ENCODE assay signal across 10 cellular contexts in the genomic region with DNA sequence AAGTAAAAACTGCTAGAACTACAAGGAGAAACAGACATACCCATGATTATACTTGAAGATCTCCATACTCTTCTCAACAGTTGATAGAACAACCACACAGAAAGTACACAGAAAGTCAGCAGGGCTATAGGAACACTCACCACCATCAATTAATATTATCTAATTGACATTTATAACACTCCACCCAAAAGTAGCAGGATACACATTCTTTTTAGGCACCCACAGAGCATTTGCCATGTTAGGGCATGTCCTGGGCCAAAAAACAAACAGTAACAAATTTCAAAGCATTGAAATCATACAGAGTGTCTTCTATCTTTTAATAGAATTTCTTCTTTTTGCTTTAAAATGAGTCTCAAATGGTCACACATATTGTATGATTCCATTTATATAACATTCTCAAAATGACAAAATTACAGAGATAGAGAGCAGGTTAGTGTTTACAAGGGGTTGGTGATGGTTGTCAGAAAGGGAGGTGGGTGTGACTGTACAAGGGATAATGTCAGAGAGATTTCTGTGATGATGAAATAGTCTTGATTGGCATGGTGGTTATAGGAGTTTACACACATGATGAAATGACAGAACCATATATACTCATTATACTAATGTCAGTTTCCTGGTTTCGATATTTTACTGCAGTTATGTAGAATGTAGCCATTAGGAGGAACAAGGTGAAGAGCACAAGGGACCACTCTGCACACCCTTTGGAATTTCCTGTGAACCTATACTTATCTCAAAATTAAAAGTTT.
DNase-seq lines count a peak whose midpoint lies in the region; ATAC-seq and TF ChIP-seq lines count a peak whose summit lies in the region.
"Had no signal": no experiment of that assay in that cellular context is flagged by ENCODE, and none has a peak within 500 bp of the region (broad histone marks: within the 10 kb centered on the region; RNA-seq: fewer than 3 reads in every experiment).

No MANE protein-coding gene starts in this region.

- no peak for DNase-seq in activated CD4-positive, alpha-beta memory T cell treated with anti-CD3 and anti-CD28 coated beads for 36 hours
- DNase-seq in natural killer cell (no peak), NCI-H2081 (lab: John Stamatoyannopoulos, UW) (no peak), NCI-H226 (no peak), NCI-H748 (lab: John Stamatoyannopoulos, UW; ENCODE audit: unreplicated experiment) (no peak)
- DNase-seq: DMS 273 treated with DMSO at 0.1 percent for 48 hours, MM.1S had no signal

- no peaks in the 10 kb centered on the region for H3K27me3 Mint-ChIP-seq in activated CD4-positive, alpha-beta memory T cell treated with anti-CD3 and anti-CD28 coated beads for 36 hours
- H3K27me3 Mint-ChIP-seq in natural killer cell (ENCODE audit: low read depth in 2 of 2): no peaks in the 10 kb centered on the region

- intact Hi-C loops in activated CD4-positive, alpha-beta memory T cell treated with anti-CD3 and anti-CD28 coated beads for 36 hours (cut with micrococcal nuclease): loop anchor here (1.0 to 2.0 kb wide), 3 partner anchors 25 to 45 kb away; no protein-coding TSS in a partner anchor
- intact Hi-C loops in natural killer cell (cut with micrococcal nuclease): no loop called here

- no peak for TF ChIP-seq CTCF in natural killer cell (IDR thresholded peaks at IDR 0.05)

- peak overlapping the region; percentile 70 for H3K27ac Mint-ChIP-seq in activated CD4-positive, alpha-beta memory T cell treated with anti-CD3 and anti-CD28 coated beads for 36 hours
- H3K27ac Mint-ChIP-seq in natural killer cell: peak overlapping the region; percentile 70 to 79

- CTCF ChIA-PET in activated CD4-positive, alpha-beta memory T cell treated with anti-CD3 and anti-CD28 coated beads for 36 hours (lab: Charles Lee): interaction anchor here (1.0 kb wide), 1 partner anchor 48 kb away, joined by 3 read pairs; no protein-coding TSS in a partner anchor

- ATAC-seq in GM18861 (IDR thresholded peaks at IDR 0.05; ENCODE audit: unreplicated experiment) (peak; percentile 45), HG03469 (IDR thresholded peaks at IDR 0.05; ENCODE audit: unreplicated experiment) (peak; percentile 47), natural killer cell (peak in 1 of 3 donors; percentile 32)
- ATAC-seq: sciatic nerve had no signal

- H3K9me3 Mint-ChIP-seq in activated CD4-positive, alpha-beta memory T cell treated with anti-CD3 and anti-CD28 coated beads for 36 hours: peaks cover 14% of the 10 kb centered on the region
- H3K9me3 Mint-ChIP-seq in natural killer cell: peaks cover 0 to 4% of the 10 kb centered on the region in 2 donors

- POLR2A ChIA-PET in activated CD4-positive, alpha-beta memory T cell treated with anti-CD3 and anti-CD28 coated beads for 36 hours (lab: Charles Lee): no interaction called here

- peaks cover 94% of the 10 kb centered on the region for H3K4me1 Mint-ChIP-seq in activated CD4-positive, alpha-beta memory T cell treated with anti-CD3 and anti-CD28 coated beads for 36 hours (ENCODE audit: low read depth)
- peaks cover 72 to 79% of the 10 kb centered on the region in 2 donors for H3K4me1 Mint-ChIP-seq in natural killer cell

- peaks cover 55% of the 10 kb centered on the region for H3K36me3 Mint-ChIP-seq in activated CD4-positive, alpha-beta memory T cell treated with anti-CD3 and anti-CD28 coated beads for 36 hours
- no peaks in the 10 kb centered on the region for H3K36me3 Mint-ChIP-seq in natural killer cell

- no peak overlapping the region for H3K4me3 Mint-ChIP-seq in activated CD4-positive, alpha-beta memory T cell treated with anti-CD3 and anti-CD28 coated beads for 36 hours
- no peak overlapping the region for H3K4me3 Mint-ChIP-seq in natural killer cell
